In the genomic region with DNA sequence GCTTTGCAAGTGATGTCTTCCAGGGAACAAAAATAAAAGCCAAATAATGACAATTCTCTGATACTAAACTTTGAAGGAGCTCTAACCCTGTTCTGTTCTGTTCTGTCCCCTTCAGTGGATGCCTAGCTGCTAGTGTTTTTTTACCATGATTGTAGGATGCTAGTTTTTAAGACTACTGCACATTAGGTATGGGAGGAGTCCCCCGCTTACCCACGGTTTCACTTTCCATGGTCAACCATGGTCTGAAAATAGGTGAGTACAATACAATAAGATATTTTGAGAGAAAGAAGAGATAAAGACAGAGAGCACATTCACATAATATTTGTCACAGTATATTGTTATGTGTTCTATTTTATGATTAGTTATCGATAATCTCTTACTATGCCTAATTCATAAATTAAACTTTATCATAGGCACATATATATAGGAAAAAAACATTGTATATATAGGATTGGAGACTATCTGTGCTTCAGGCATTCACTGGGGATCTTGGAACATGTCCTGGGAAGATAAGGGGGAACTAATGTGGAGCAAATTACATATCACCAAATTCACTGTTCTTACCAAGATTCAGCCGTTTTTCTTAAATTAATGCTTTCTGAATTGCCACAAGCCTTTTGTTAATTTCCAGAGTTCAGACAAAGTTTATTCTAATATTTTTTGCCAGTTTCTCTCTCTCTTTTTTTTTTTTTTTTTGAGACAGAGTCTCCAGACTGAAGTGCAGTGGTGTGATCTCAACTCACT, we compare ENCODE assay signal across 6 cellular contexts.
"Had no signal": no experiment of that assay in that cellular context is flagged by ENCODE, and none has a peak within 500 bp of the region (broad histone marks: within the 10 kb centered on the region; RNA-seq: fewer than 3 reads in every experiment).

No MANE protein-coding gene starts in this region.

- DNase-seq: H9, HCEC 1CT, HFFc6, KG1 had no signal

- ATAC-seq: GM23338, K562 had no signal

- H3K4me2 ChIP-seq: GM23338 had no signal

- H3K4me3 ChIP-seq: GM23338, K562 had no signal
